Comparison of ENCODE assay signal across 8 cellular contexts in the genomic region with DNA sequence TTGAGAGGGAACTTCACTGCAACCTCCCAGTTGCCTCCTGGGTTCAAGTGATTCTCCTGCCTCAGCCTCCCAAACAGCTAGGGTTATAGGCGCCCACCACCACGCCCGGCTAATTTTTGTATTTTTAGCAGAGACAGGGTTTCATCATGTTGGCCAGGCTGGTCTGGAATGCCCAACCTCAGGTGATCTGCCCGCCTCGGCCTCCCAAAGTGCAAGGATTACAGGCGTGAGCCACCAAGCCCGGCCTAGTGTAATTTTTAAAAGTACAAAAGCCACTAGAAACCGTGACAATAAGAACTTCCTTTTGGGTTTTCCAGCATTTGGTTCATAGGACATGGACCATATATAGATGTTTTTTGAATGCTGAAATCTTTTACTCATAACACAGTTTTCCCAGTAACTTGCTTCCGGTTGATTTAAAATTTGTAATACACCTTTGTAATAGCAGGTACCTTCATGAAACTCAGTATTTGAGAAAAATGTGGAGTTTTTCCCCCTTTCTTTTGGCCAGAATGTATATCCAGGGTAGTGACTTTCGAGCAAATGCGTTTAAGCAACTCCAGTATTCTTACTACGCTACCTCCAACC. TPM values are rescaled to one million over a fixed set of nuclear protein-coding genes. Genes with fewer than 3 reads are reported as not detected.
DNase-seq lines count a peak whose midpoint lies in the region; ATAC-seq and TF ChIP-seq lines count a peak whose summit lies in the region.

No MANE protein-coding gene starts in this region.

- POLR2A ChIA-PET in activated CD8-positive, alpha-beta T cell treated with anti-CD3 and anti-CD28 coated beads for 36 hours (lab: Charles Lee), result interaction anchor here (0.7 to 1.5 kb wide), 5 partner anchors 19 to 150 kb away, joined by 3 to 6 read pairs (median 5); no protein-coding TSS in a partner anchor

- peak overlapping the region; percentile 71 for H3K4me3 ChIP-seq in HFF-Myc (replicated peaks; ENCODE audit: low read depth, low read length)
- H3K4me3 ChIP-seq in iPS-11a (ENCODE audit: low read depth, low read length), result peak overlapping the region; percentile 81

- no peaks in the 10 kb centered on the region for H3K9me3 Mint-ChIP-seq in activated CD8-positive, alpha-beta T cell treated with anti-CD3 and anti-CD28 coated beads for 36 hours

- no peaks in the 10 kb centered on the region for H3K27me3 Mint-ChIP-seq in activated CD8-positive, alpha-beta T cell treated with anti-CD3 and anti-CD28 coated beads for 36 hours

- peaks cover 15% of the 10 kb centered on the region for H3K36me3 Mint-ChIP-seq in activated CD8-positive, alpha-beta T cell treated with anti-CD3 and anti-CD28 coated beads for 36 hours (ENCODE audit: low read depth)

- TF ChIP-seq CTCF in HFF-Myc (IDR thresholded peaks at IDR 0.05; ENCODE audit: low read depth, low read length, missing control alignments), result no peak
- no peak for TF ChIP-seq CTCF in activated CD8-positive, alpha-beta T cell treated with anti-CD3 and anti-CD28 coated beads for 36 hours (IDR thresholded peaks at IDR 0.05)

- peaks cover 38% of the 10 kb centered on the region for H3K4me1 Mint-ChIP-seq in activated CD8-positive, alpha-beta T cell treated with anti-CD3 and anti-CD28 coated beads for 36 hours (ENCODE audit: low read depth)

- peak overlapping the region; percentile 98 for H3K27ac Mint-ChIP-seq in activated CD8-positive, alpha-beta T cell treated with anti-CD3 and anti-CD28 coated beads for 36 hours

- no peak for DNase-seq in HFF-Myc (ENCODE audit: extremely low read depth, low read depth)
- DNase-seq in activated CD8-positive, alpha-beta T cell treated with anti-CD3 and anti-CD28 coated beads for 36 hours, result peak; percentile 16
- peak; percentile 33 for DNase-seq in stimulated activated CD8-positive, alpha-beta memory T cell treated with anti-CD3 and anti-CD28 coated beads, Interleukin-4, amount 100 ng/mL, for 48 hours
- no peak for DNase-seq in DMS53 (lab: John Stamatoyannopoulos, UW)
- DNase-seq in GM19240 (ENCODE audit: insufficient read length, low spot score), result no peak
- no peak for DNase-seq in RKO (ENCODE audit: low spot score)

- CTCF ChIA-PET in activated CD8-positive, alpha-beta T cell treated with anti-CD3 and anti-CD28 coated beads for 36 hours (lab: Charles Lee), result interaction anchor here (0.8 kb wide), 1 partner anchor 851 kb away, joined by 3 read pairs; no protein-coding TSS in a partner anchor

- intact Hi-C loops in activated CD8-positive, alpha-beta T cell treated with anti-CD3 and anti-CD28 coated beads for 36 hours (cut with micrococcal nuclease), result loop anchor here (10.0 kb wide), 1 partner anchor 103 kb away; a partner anchor contains a TSS

- peak overlapping the region; percentile 97 for H3K4me3 Mint-ChIP-seq in activated CD8-positive, alpha-beta T cell treated with anti-CD3 and anti-CD28 coated beads for 36 hours

- no peak for ATAC-seq in activated CD8-positive, alpha-beta T cell treated with anti-CD3 and anti-CD28 coated beads for 36 hours
- no peak for ATAC-seq in HG03354 (IDR thresholded peaks at IDR 0.05; ENCODE audit: poor library complexity, severe bottlenecking, unreplicated experiment)

RNA-seq across cellular contexts. Expression of a gene that starts 0.5 kb away (rescaled TPM):
- total RNA-seq in activated CD8-positive, alpha-beta T cell treated with anti-CD3 and anti-CD28 coated beads for 36 hours, result under 1 TPM; 0.22 to 0.36 TPM

RNA-seq across cellular contexts. Expression of a gene that starts 0.6 kb away (rescaled TPM):
- 10 to 100 TPM; 42.7 to 45.1 TPM for total RNA-seq in activated CD8-positive, alpha-beta T cell treated with anti-CD3 and anti-CD28 coated beads for 36 hours

RNA-seq across cellular contexts. Expression of a gene that starts 54.7 kb away (rescaled TPM):
- total RNA-seq in activated CD8-positive, alpha-beta T cell treated with anti-CD3 and anti-CD28 coated beads for 36 hours, result under 1 TPM; 0.51 to 0.86 TPM

Comparison
In these comparisons a context has a peak if more than half of its experiments do, and no peak if none do; other contexts are left out.
1. DNase-seq: peak in activated CD8-positive, alpha-beta T cell treated with anti-CD3 and anti-CD28 coated beads for 36 hours (single experiment) and stimulated activated CD8-positive, alpha-beta memory T cell treated with anti-CD3 and anti-CD28 coated beads, Interleukin-4, amount 100 ng/mL, for 48 hours (single experiment); none in HFF-Myc (single experiment), DMS53 (single experiment), GM19240 (single experiment) and RKO (single experiment).